In the genomic region with DNA sequence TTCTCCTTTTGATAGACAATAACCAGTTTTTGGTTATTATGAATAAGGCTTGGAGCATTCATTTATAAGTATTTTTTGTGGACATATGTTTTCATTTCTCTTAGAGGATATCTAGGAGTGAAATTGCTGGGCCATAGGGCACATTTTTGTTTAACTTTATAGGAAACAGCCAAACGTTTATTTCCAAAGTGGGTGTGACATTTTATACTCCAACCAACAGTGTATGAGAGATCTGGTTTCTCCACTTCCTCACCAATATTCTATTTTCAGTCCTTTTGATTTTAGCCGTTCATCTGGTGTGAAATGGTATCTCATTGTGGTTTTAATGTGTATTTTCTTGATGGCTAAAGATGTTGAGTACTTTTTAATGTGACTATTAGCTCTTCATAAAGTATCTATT, we compare ENCODE assay signal across 6 cellular contexts.
"Had no signal": no experiment of that assay in that cellular context is flagged by ENCODE, and none has a peak within 500 bp of the region (broad histone marks: within the 10 kb centered on the region; RNA-seq: fewer than 3 reads in every experiment).

No MANE protein-coding gene starts in this region.

- H3K27ac ChIP-seq: HL-60 had no signal

- H3K27ac Mint-ChIP-seq: IgD-negative memory B cell had no signal

- H3K27me3 Mint-ChIP-seq: IgD-negative memory B cell had no signal

- H3K4me3 ChIP-seq: K562 had no signal

- DNase-seq: IMR-90, KBM-7 had no signal

- H3K4me3 Mint-ChIP-seq: IgD-negative memory B cell had no signal

- ATAC-seq: HepG2, K562 had no signal
